ENCODE assay signal across 1 cellular context in the genomic region with DNA sequence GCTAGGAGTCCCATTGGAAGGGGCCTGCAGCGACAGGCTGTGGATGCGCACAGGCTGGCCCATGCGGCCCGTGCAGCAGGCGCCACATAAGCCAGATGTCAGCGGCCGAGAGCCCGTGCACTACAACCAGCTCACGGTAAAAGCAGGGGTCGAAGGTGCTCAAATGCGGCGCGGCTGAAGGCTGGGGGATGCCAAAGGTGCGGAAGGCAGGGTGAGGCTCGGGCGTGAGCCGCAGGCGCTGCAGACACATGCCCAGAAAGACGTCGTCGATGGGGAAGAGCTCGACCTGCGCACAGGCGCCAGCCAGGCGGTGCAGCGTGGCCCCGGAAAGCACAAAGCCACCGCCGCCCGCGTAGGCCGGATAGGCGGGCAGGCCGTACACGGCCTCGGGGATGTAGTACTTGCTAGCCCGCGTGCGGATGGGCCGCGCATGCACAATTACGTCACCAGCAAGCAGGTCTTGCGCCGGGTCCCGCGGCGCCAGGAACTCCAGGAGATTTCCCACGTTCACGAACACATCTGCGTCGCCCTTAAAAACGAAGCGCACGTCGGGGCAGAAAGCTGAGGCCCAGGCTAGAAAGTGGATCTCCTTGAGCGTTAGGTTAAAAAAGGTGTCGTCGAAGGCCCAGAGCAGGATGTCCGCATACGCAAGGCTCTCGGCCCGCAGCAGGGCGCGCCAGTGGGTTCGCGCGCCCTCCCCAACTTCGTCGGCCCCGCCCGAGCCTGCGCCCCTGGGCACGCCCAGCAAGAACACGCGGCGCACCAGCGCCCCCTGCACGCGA.
TF ChIP-seq lines count a peak whose summit lies in the region.

No MANE protein-coding gene starts in this region.

TF ChIP-seq in K562, 482 proteins besides CTCF, POLR2A, EP300 and RAD21:
- TF ChIP-seq KHSRP (IDR thresholded peaks at IDR 0.05) (no peak), POLR3G (IDR thresholded peaks at IDR 0.05; ENCODE audit: extremely low read depth, insufficient read length, insufficient replicate concordance) (no peak), SUPT5H (IDR thresholded peaks at IDR 0.05) (0 out of 2 replicates have a peak, but pooled peaks have one; percentile 29), RBM22 (IDR thresholded peaks at IDR 0.05; ENCODE audit: low read depth, low read length, poor library complexity, severe bottlenecking) (peak; percentile 39)
- TF ChIP-seq, protein P1, sequence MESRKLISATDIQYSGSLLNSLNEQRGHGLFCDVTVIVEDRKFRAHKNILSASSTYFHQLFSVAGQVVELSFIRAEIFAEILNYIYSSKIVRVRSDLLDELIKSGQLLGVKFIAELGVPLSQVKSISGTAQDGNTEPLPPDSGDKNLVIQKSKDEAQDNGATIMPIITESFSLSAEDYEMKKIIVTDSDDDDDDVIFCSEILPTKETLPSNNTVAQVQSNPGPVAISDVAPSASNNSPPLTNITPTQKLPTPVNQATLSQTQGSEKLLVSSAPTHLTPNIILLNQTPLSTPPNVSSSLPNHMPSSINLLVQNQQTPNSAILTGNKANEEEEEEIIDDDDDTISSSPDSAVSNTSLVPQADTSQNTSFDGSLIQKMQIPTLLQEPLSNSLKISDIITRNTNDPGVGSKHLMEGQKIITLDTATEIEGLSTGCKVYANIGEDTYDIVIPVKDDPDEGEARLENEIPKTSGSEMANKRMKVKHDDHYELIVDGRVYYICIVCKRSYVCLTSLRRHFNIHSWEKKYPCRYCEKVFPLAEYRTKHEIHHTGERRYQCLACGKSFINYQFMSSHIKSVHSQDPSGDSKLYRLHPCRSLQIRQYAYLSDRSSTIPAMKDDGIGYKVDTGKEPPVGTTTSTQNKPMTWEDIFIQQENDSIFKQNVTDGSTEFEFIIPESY (CRISPR knock-in tag; IDR thresholded peaks at IDR 0.05), result peak; percentile 71
